In the genomic region with DNA sequence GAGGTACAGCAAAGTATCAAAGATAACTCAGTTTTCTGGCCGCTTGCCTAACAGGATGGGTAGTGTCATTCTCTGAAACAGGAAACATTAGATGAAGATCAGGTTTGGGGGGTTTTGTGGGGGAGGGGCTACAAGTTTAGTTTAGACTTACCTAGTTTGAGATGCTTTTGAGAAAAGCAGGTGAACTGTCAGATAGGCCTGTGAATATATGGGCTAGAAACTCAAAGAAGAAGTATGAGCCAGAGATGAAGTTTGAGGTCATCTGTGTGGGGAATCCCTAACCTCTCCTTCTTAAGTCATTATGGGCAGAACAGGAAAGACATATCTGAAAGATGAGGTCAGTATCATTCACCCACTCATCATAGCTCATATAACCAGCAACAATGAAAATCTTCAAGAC, we compare ENCODE assay signal across 1 cellular context.
TF ChIP-seq lines count a peak whose summit lies in the region.

No MANE protein-coding gene starts in this region.

TF ChIP-seq in WTC11, 78 proteins besides CTCF, POLR2A, EP300 and RAD21 (continued from another document):
- TF ChIP-seq, protein P1, sequence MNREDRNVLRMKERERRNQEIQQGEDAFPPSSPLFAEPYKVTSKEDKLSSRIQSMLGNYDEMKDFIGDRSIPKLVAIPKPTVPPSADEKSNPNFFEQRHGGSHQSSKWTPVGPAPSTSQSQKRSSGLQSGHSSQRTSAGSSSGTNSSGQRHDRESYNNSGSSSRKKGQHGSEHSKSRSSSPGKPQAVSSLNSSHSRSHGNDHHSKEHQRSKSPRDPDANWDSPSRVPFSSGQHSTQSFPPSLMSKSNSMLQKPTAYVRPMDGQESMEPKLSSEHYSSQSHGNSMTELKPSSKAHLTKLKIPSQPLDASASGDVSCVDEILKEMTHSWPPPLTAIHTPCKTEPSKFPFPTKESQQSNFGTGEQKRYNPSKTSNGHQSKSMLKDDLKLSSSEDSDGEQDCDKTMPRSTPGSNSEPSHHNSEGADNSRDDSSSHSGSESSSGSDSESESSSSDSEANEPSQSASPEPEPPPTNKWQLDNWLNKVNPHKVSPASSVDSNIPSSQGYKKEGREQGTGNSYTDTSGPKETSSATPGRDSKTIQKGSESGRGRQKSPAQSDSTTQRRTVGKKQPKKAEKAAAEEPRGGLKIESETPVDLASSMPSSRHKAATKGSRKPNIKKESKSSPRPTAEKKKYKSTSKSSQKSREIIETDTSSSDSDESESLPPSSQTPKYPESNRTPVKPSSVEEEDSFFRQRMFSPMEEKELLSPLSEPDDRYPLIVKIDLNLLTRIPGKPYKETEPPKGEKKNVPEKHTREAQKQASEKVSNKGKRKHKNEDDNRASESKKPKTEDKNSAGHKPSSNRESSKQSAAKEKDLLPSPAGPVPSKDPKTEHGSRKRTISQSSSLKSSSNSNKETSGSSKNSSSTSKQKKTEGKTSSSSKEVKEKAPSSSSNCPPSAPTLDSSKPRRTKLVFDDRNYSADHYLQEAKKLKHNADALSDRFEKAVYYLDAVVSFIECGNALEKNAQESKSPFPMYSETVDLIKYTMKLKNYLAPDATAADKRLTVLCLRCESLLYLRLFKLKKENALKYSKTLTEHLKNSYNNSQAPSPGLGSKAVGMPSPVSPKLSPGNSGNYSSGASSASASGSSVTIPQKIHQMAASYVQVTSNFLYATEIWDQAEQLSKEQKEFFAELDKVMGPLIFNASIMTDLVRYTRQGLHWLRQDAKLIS (CRISPR knock-in tag; IDR thresholded peaks at IDR 0.05; ENCODE audit: borderline replicate concordance), result no peak
- TF ChIP-seq TEAD4 (CRISPR knock-in tag; IDR thresholded peaks at IDR 0.05) (no peak), ETV6 (CRISPR knock-in tag; IDR thresholded peaks at IDR 0.05) (no peak)
- TF ChIP-seq, protein P2, sequence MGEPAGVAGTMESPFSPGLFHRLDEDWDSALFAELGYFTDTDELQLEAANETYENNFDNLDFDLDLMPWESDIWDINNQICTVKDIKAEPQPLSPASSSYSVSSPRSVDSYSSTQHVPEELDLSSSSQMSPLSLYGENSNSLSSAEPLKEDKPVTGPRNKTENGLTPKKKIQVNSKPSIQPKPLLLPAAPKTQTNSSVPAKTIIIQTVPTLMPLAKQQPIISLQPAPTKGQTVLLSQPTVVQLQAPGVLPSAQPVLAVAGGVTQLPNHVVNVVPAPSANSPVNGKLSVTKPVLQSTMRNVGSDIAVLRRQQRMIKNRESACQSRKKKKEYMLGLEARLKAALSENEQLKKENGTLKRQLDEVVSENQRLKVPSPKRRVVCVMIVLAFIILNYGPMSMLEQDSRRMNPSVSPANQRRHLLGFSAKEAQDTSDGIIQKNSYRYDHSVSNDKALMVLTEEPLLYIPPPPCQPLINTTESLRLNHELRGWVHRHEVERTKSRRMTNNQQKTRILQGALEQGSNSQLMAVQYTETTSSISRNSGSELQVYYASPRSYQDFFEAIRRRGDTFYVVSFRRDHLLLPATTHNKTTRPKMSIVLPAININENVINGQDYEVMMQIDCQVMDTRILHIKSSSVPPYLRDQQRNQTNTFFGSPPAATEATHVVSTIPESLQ (CRISPR knock-in tag; IDR thresholded peaks at IDR 0.05), result no peak
